ENCODE assay signal across 1 cellular context in genomic region chr14:34113991-34114390, GRCh38.
TF ChIP-seq lines count a peak whose summit lies in the region.

No MANE protein-coding gene starts in this region.

TF ChIP-seq in SK-N-SH, 30 proteins besides CTCF, POLR2A, EP300 and RAD21 (continued from another document):
- TF ChIP-seq MAX (IDR thresholded peaks at IDR 0.05; ENCODE audit: low read depth) (no peak), RCOR1 (IDR thresholded peaks at IDR 0.05; ENCODE audit: low read length) (no peak), FOXJ3 (CRISPR knock-in tag; IDR thresholded peaks at IDR 0.05) (no peak), USF1 (IDR thresholded peaks at IDR 0.05; ENCODE audit: borderline replicate concordance, low read depth) (no peak), TEAD4 (IDR thresholded peaks at IDR 0.05; ENCODE audit: borderline replicate concordance, insufficient read depth) (no peak), ELF1 (IDR thresholded peaks at IDR 0.05) (no peak)
TF ChIP-seq in SK-N-SH: peak in this region for 0.
